8 cellular contexts compared by ENCODE assay signal in genomic region chr18:22347624-22348511, GRCh38.
DNase-seq lines count a peak whose midpoint lies in the region; ATAC-seq and TF ChIP-seq lines count a peak whose summit lies in the region.

No MANE protein-coding gene starts in this region.

- no peaks in the 10 kb centered on the region for H3K36me3 Mint-ChIP-seq in CD4-positive, alpha-beta T cell (ENCODE audit: low read depth)
- H3K36me3 Mint-ChIP-seq in neural progenitor cell: no peaks in the 10 kb centered on the region

- H3K27me3 ChIP-seq in CD4-positive, alpha-beta T cell (ENCODE audit: control insufficient read depth, insufficient read depth, low read length): peaks cover 34% of the 10 kb centered on the region
- H3K27me3 ChIP-seq in Panc1 (ENCODE audit: control insufficient read depth, insufficient read depth, low read length): peaks cover 25% of the 10 kb centered on the region
- peaks cover 0 to 57% (median 0%) of the 10 kb centered on the region in 4 donors for H3K27me3 ChIP-seq in esophagus squamous epithelium
- peaks cover 100% of the 10 kb centered on the region for H3K27me3 ChIP-seq in neural progenitor cell
- H3K27me3 ChIP-seq in dorsolateral prefrontal cortex: peaks cover 5 to 80% (median 59%) of the 10 kb centered on the region in 45 donors

- no TSS peak for BruUV-seq in Panc1 (replicated peaks; lab: Mats Ljungman, UMichigan)

- no peak overlapping the region for H3K27ac ChIP-seq in CD4-positive, alpha-beta T cell (ENCODE audit: low read depth, low read length)
- H3K27ac ChIP-seq in Panc1 (ENCODE audit: low read length) (no peak overlapping the region), esophagus squamous epithelium (peak overlapping the region; percentile 32 to 79 (median 56)), neural progenitor cell (no peak overlapping the region), dorsolateral prefrontal cortex (no peak overlapping the region)

- H3K4me2 ChIP-seq in neural progenitor cell: peak overlapping the region; percentile 73

- H3K4me3 ChIP-seq in Panc1 (ENCODE audit: low read depth in 2 of 2, low read length in 2 of 2) (no peak overlapping the region), esophagus squamous epithelium (peak overlapping the region; percentile 27 to 68 (median 45)), neural progenitor cell (peak overlapping the region; percentile 35), dorsolateral prefrontal cortex (peak overlapping the region in 18 of 59 donors; percentile 12 to 57 (median 44))

- no peak for DNase-seq in CD4-positive, alpha-beta T cell
- DNase-seq in Panc1 (ENCODE audit: low read depth, low spot score) (no peak), esophagus squamous epithelium (lab: John Stamatoyannopoulos, UW) (no peak), neural progenitor cell (ENCODE audit: low spot score) (no peak), NCI-H128 (lab: John Stamatoyannopoulos, UW; ENCODE audit: unreplicated experiment) (no peak), dorsolateral prefrontal cortex (no peak)

- no peaks in the 10 kb centered on the region for H3K9me3 ChIP-seq in CD4-positive, alpha-beta T cell (ENCODE audit: control insufficient read depth, low read length)
- H3K9me3 ChIP-seq in Panc1 (ENCODE audit: control insufficient read depth, insufficient read depth, low read depth, low read length): no peaks in the 10 kb centered on the region
- no peaks in the 10 kb centered on the region for H3K9me3 ChIP-seq in esophagus squamous epithelium
- no peaks in the 10 kb centered on the region for H3K9me3 ChIP-seq in neural progenitor cell (ENCODE audit: low read depth)

- 24 to 58% methylated on average over 9 to 25 of the region's 25 CpGs for WGBS in esophagus squamous epithelium, 2 donors

- no peak overlapping the region for H2AFZ ChIP-seq in neural progenitor cell (replicated peaks)

- no peak overlapping the region for H3K9ac ChIP-seq in neural progenitor cell

- H3K4me1 Mint-ChIP-seq in CD4-positive, alpha-beta T cell (ENCODE audit: low read depth): peaks cover 12% of the 10 kb centered on the region
- peaks cover 62% of the 10 kb centered on the region for H3K4me1 Mint-ChIP-seq in neural progenitor cell

- peaks cover 12% of the 10 kb centered on the region for H3F3A ChIP-seq in neural progenitor cell (ENCODE audit: low read depth)

- peak overlapping the region; percentile 74 for H3K27ac Mint-ChIP-seq in CD4-positive, alpha-beta T cell
- no peak overlapping the region for H3K27ac Mint-ChIP-seq in neural progenitor cell

- POLR2A ChIA-PET in CD4-positive, alpha-beta T cell (lab: Charles Lee): no interaction called here
- POLR2A ChIA-PET in Panc1 (lab: Charles Lee): interaction anchor here (0.6 kb wide), 1 partner anchor 96 kb away, joined by 6 read pairs; no protein-coding TSS in a partner anchor

- intact Hi-C loops in CD4-positive, alpha-beta T cell (cut with DNase I, micrococcal nuclease): no loop called here
- intact Hi-C loops in Panc1 (cut with micrococcal nuclease; ENCODE audit: unreplicated experiment): loop anchor here (10.0 kb wide), 1 partner anchor 173 kb away; no protein-coding TSS in a partner anchor
- intact Hi-C loops in esophagus squamous epithelium (cut with DNase I): no loop called here
- intact Hi-C loops in dorsolateral prefrontal cortex (cut with DNase I): no loop called here

- no peak for TF ChIP-seq CTCF in CD4-positive, alpha-beta T cell (IDR thresholded peaks at IDR 0.05)
- TF ChIP-seq CTCF in Panc1 (IDR thresholded peaks at IDR 0.05) (no peak), esophagus squamous epithelium (IDR thresholded peaks at IDR 0.05) (no peak), neural progenitor cell (IDR thresholded peaks at IDR 0.05) (no peak), dorsolateral prefrontal cortex (IDR thresholded peaks at IDR 0.05 in 54 of 56, conservative IDR thresholded peaks at IDR 0.05 in 2 of 56; ENCODE audit: low read depth in 1 of 56, partially characterized antibody in 56 of 56) (no peak)

- in situ Hi-C loops in Panc1 (cut with HindIII; ENCODE audit: low pct_unique_long_range_greater_than_20kb, low sequenced_read_pairs): no loop called here

- H3K4me1 ChIP-seq in Panc1 (ENCODE audit: control insufficient read depth, insufficient read depth, low read length): no peaks in the 10 kb centered on the region
- H3K4me1 ChIP-seq in esophagus squamous epithelium: peaks cover 0 to 35% (median 13%) of the 10 kb centered on the region in 3 donors
- H3K4me1 ChIP-seq in neural progenitor cell: no peaks in the 10 kb centered on the region

- CTCF ChIA-PET in CD4-positive, alpha-beta T cell (lab: Charles Lee): no interaction called here
- CTCF ChIA-PET in Panc1 (lab: Charles Lee): no interaction called here

- H3K36me3 ChIP-seq in Panc1 (ENCODE audit: control insufficient read depth, insufficient read depth, low read length): no peaks in the 10 kb centered on the region
- H3K36me3 ChIP-seq in esophagus squamous epithelium: no peaks in the 10 kb centered on the region
- no peaks in the 10 kb centered on the region for H3K36me3 ChIP-seq in neural progenitor cell

- H4K20me1 ChIP-seq in neural progenitor cell (ENCODE audit: low read depth): peaks cover 32% of the 10 kb centered on the region

- peaks cover 65% of the 10 kb centered on the region for H3K27me3 Mint-ChIP-seq in CD4-positive, alpha-beta T cell
- peaks cover 60% of the 10 kb centered on the region for H3K27me3 Mint-ChIP-seq in neural progenitor cell (ENCODE audit: insufficient read depth, low read depth)

- peaks cover 2% of the 10 kb centered on the region for H3K9me3 Mint-ChIP-seq in CD4-positive, alpha-beta T cell
- H3K9me3 Mint-ChIP-seq in neural progenitor cell: no peaks in the 10 kb centered on the region

- peak; percentile 16 for ATAC-seq in CD4-positive, alpha-beta T cell (ENCODE audit: poor library complexity)
- ATAC-seq in Panc1: peak; percentile 47; the same call in 1 of the 2 replicates
- ATAC-seq in GM19351 (IDR thresholded peaks at IDR 0.05; ENCODE audit: unreplicated experiment): no peak
- no peak for ATAC-seq in HG03342 (IDR thresholded peaks at IDR 0.05; ENCODE audit: unreplicated experiment)

- peak overlapping the region; percentile 79 for H3K4me3 Mint-ChIP-seq in CD4-positive, alpha-beta T cell
- peak overlapping the region; percentile 83 for H3K4me3 Mint-ChIP-seq in neural progenitor cell

- no peak for TF ChIP-seq POLR2A in esophagus squamous epithelium (IDR thresholded peaks at IDR 0.05)

- H3K79me2 ChIP-seq in neural progenitor cell (ENCODE audit: low read depth): no peaks in the 10 kb centered on the region

Comparison
In these comparisons a context has a peak if more than half of its experiments do, and no peak if none do; other contexts are left out.
1. ATAC-seq: peak in CD4-positive, alpha-beta T cell (single experiment) and Panc1 (single experiment); none in GM19351 (single experiment) and HG03342 (single experiment).
2. H3K27ac ChIP-seq: peak in esophagus squamous epithelium (4 of 4); none in CD4-positive, alpha-beta T cell (single experiment), Panc1 (single experiment), neural progenitor cell (single experiment) and dorsolateral prefrontal cortex (0 of 59).
3. H3K4me3 ChIP-seq: peak in esophagus squamous epithelium (4 of 4) and neural progenitor cell (single experiment); none in Panc1 (0 of 2).